ENCODE assay signal across 17 cellular contexts in the genomic region with DNA sequence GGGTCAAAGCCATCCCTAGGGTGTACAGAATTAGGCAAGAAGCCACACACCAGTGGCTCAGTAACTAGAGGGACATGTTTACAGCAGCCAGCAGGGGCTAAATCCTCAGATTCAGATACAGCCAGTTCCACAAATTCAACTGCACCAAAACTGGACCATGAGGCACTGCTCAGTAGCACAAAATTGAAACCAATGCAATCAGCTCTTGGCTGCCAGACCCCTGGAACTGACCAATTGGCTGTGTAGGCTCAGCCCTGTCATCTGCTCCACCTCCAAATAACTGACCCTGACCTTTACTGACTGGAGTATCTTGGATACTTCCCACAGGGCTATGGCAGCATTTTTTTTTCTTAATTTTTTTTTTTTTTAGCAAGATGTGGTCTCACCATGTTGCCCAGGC.
DNase-seq lines count a peak whose midpoint lies in the region; ATAC-seq and TF ChIP-seq lines count a peak whose summit lies in the region.
"Had no signal": no experiment of that assay in that cellular context is flagged by ENCODE, and none has a peak within 500 bp of the region (broad histone marks: within the 10 kb centered on the region; RNA-seq: fewer than 3 reads in every experiment).

No MANE protein-coding gene starts in this region.

- no peaks in the 10 kb centered on the region for H3K27me3 Mint-ChIP-seq in osteocyte (ENCODE audit: unreplicated experiment)
- H3K27me3 Mint-ChIP-seq: activated CD8-positive, alpha-beta T cell treated with anti-CD3 and anti-CD28 coated beads for 36 hours had no signal

- H3K36me3 ChIP-seq in MG63 (no peaks in the 10 kb centered on the region), lower lobe of right lung (no peaks in the 10 kb centered on the region), stomach (no peaks in the 10 kb centered on the region)
- H3K36me3 ChIP-seq: neural progenitor cell had no signal

- no peak for TF ChIP-seq EP300 in stomach (IDR thresholded peaks at IDR 0.05)

- TF ChIP-seq CTCF in lower lobe of right lung (IDR thresholded peaks at IDR 0.05), result no peak
- TF ChIP-seq CTCF in stomach (IDR thresholded peaks at IDR 0.05), result no peak
- no peak for TF ChIP-seq CTCF in osteocyte (IDR thresholded peaks at IDR 0.05)

- ATAC-seq in lower lobe of right lung, result peak; percentile 40 to 59
- ATAC-seq in activated CD4-positive, CD25-positive, alpha-beta regulatory T cell treated with anti-CD3 and anti-CD28 coated beads, Interleukin-2, amount 50 U/mL, for 24 hours, result no peak
- ATAC-seq: activated CD8-positive, alpha-beta T cell treated with anti-CD3 and anti-CD28 coated beads for 36 hours; left colon had no signal

- DNase-seq in MG63 (peak; percentile 57), dermis blood vessel endothelial cell (peak; percentile 20), lower lobe of right lung (no peak), stomach (no peak), NCI-H82 treated with DMSO at 0.1 percent for 48 hours (lab: John Stamatoyannopoulos, UW; ENCODE audit: unreplicated experiment) (no peak), glomerular visceral epithelial cell (ENCODE audit: extremely low spot score) (no peak), osteocyte (ENCODE audit: extremely low spot score, unreplicated experiment) (no peak)
- DNase-seq: activated CD8-positive, alpha-beta T cell treated with anti-CD3 and anti-CD28 coated beads for 36 hours; activated gamma-delta T cell treated with Interleukin-2 at 50 U/mL for 16 hours; AML-193; DND-41; IMR-90; left colon; NCI-H1417 treated with DMSO at 0.1 percent for 48 hours; NCI-H526 treated with DMSO at 0.1 percent for 48 hours had no signal

- no peak overlapping the region for H3K27ac Mint-ChIP-seq in osteocyte (ENCODE audit: unreplicated experiment)

- H3K36me3 Mint-ChIP-seq in osteocyte (ENCODE audit: unreplicated experiment), result no peaks in the 10 kb centered on the region
- H3K36me3 Mint-ChIP-seq: neural progenitor cell had no signal

- H3K9me3 Mint-ChIP-seq in osteocyte (ENCODE audit: unreplicated experiment), result no peaks in the 10 kb centered on the region
- H3K9me3 Mint-ChIP-seq: activated CD8-positive, alpha-beta T cell treated with anti-CD3 and anti-CD28 coated beads for 36 hours had no signal

- H3K9me3 ChIP-seq in MG63 (no peaks in the 10 kb centered on the region), lower lobe of right lung (no peaks in the 10 kb centered on the region), stomach (no peaks in the 10 kb centered on the region)

- H3K4me3 Mint-ChIP-seq in osteocyte (ENCODE audit: unreplicated experiment), result no peak overlapping the region
- H3K4me3 Mint-ChIP-seq: activated CD8-positive, alpha-beta T cell treated with anti-CD3 and anti-CD28 coated beads for 36 hours; neural progenitor cell had no signal

- H3K4me1 ChIP-seq in lower lobe of right lung, result peaks cover 38% of the 10 kb centered on the region
- H3K4me1 ChIP-seq in stomach, result peaks cover 7 to 42% (median 25%) of the 10 kb centered on the region in 4 donors

- no peaks in the 10 kb centered on the region for H3K27me3 ChIP-seq in MG63
- no peaks in the 10 kb centered on the region for H3K27me3 ChIP-seq in lower lobe of right lung (ENCODE audit: low read depth)
- no peaks in the 10 kb centered on the region for H3K27me3 ChIP-seq in stomach
- H3K27me3 ChIP-seq: neural progenitor cell had no signal

- intact Hi-C loops in lower lobe of right lung (cut with DNase I), result no loop called here
- intact Hi-C loops in stomach (cut with DNase I; ENCODE audit: low total_unique reads), result no loop called here

- H3K27ac ChIP-seq in lower lobe of right lung, result peak overlapping the region; percentile 60
- peak overlapping the region in 4 of 5 donors; percentile 40 to 69 (median 56) for H3K27ac ChIP-seq in stomach
- H3K27ac ChIP-seq: neural progenitor cell had no signal

- no peak for TF ChIP-seq POLR2A in stomach (IDR thresholded peaks at IDR 0.05)

- peaks cover 15% of the 10 kb centered on the region for H3K4me1 Mint-ChIP-seq in osteocyte (ENCODE audit: unreplicated experiment)

- H3K4me3 ChIP-seq in MG63, result no peak overlapping the region
- H3K4me3 ChIP-seq in lower lobe of right lung, result no peak overlapping the region
- no peak overlapping the region for H3K4me3 ChIP-seq in stomach
- H3K4me3 ChIP-seq: neural progenitor cell had no signal

Comparison
In these comparisons a context has a peak if more than half of its experiments do, and no peak if none do; other contexts are left out.
1. DNase-seq: peak in MG63 (single experiment) and dermis blood vessel endothelial cell (single experiment); none in lower lobe of right lung (single experiment), stomach (single experiment), NCI-H82 treated with DMSO at 0.1 percent for 48 hours (single experiment), glomerular visceral epithelial cell (single experiment) and osteocyte (single experiment).
2. ATAC-seq: peak in lower lobe of right lung (2 of 2); none in activated CD4-positive, CD25-positive, alpha-beta regulatory T cell treated with anti-CD3 and anti-CD28 coated beads, Interleukin-2, amount 50 U/mL, for 24 hours (0 of 2).